In genomic region chr15:48332642-48333034, GRCh38 we compare ENCODE assay signal across 8 cellular contexts. TPM values are rescaled to one million over a fixed set of nuclear protein-coding genes. Genes with fewer than 3 reads are reported as not detected.
DNase-seq lines count a peak whose midpoint lies in the region; ATAC-seq, FAIRE-seq and TF ChIP-seq lines count a peak whose summit lies in the region.

No MANE protein-coding gene starts in this region.

- H3K9me3 ChIP-seq in ectodermal cell (ENCODE audit: control insufficient read depth, low read length), result no peaks in the 10 kb centered on the region

- H3K4me3 ChIP-seq in GM12864 (ENCODE audit: low read depth, low read length), result peak overlapping the region; percentile 99
- peak overlapping the region; percentile 88 for H3K4me3 ChIP-seq in ectodermal cell (ENCODE audit: insufficient read depth, low read depth, low read length)

- TF ChIP-seq POLR2A in GM12891 (IDR thresholded peaks at IDR 0.05; ENCODE audit: low read depth, low read length), result no peak

- no peak for TF ChIP-seq CTCF in GM12864 (IDR thresholded peaks at IDR 0.05; ENCODE audit: low read depth, low read length, missing control alignments)

- ATAC-seq in left lobe of liver, result no peak

- FAIRE-seq in GM12891 (lab: Jason Lieb, UNC), result no peak

- peaks cover 3% of the 10 kb centered on the region for H3K4me1 ChIP-seq in ectodermal cell (ENCODE audit: control insufficient read depth, insufficient read depth, low read length)

- peaks cover 11% of the 10 kb centered on the region for H3K36me3 ChIP-seq in ectodermal cell (ENCODE audit: control insufficient read depth, insufficient read depth, low read length)

- 10 to 14% methylated on average over 9 of the region's 9 CpGs for WGBS in ectodermal cell, 2 experiments

- DNase-seq in GM12864 (ENCODE audit: low read depth), result no peak
- peak; percentile 47 for DNase-seq in OCI-M1 (lab: John Stamatoyannopoulos, UW)
- peak; percentile 22 for DNase-seq in retina
- DNase-seq in GM12891 (ENCODE audit: insufficient read length, low spot score), result no peak
- no peak for DNase-seq in activated CD4-positive, CD25-positive, alpha-beta regulatory T cell (lab: John Stamatoyannopoulos, UW)
- DNase-seq in left lobe of liver (ENCODE audit: low spot score), result no peak
- no peak for DNase-seq in NCI-H187 (lab: John Stamatoyannopoulos, UW)

- H3K27me3 ChIP-seq in ectodermal cell (ENCODE audit: control insufficient read depth, insufficient read depth, low read length, poor library complexity, severe bottlenecking), result no peaks in the 10 kb centered on the region

- no peak overlapping the region for H3K27ac ChIP-seq in ectodermal cell (ENCODE audit: insufficient read depth, low read depth, low read length, poor library complexity, severe bottlenecking)

TF ChIP-seq in GM12891, 5 proteins besides CTCF, POLR2A, EP300 and RAD21:
- TF ChIP-seq PAX5 (IDR thresholded peaks at IDR 0.05; ENCODE audit: insufficient read depth, low read length, severe bottlenecking), result no peak

RNA-seq across cellular contexts. Expression of gene DUT, which starts 1.4 kb away (rescaled TPM):
- polyA plus RNA-seq in ectodermal cell (2013, experiment 1 of 4), result 130 TPM
- polyA plus RNA-seq in ectodermal cell (2013, experiment 2 of 4), result 124 TPM
- polyA plus RNA-seq in ectodermal cell (2013, experiment 3 of 4), result 102 TPM
- 102 TPM for polyA plus RNA-seq in ectodermal cell (2013, experiment 4 of 4)
- polyA plus RNA-seq in GM12891 (2012; ENCODE audit: low read depth, missing spikeins), result 147 TPM
- 31.0 TPM for total RNA-seq in left lobe of liver

Comparison
In these comparisons a context has a peak if more than half of its experiments do, and no peak if none do; other contexts are left out.
1. DNase-seq: peak in OCI-M1 (single experiment) and retina (single experiment); none in GM12864 (single experiment), GM12891 (single experiment), activated CD4-positive, CD25-positive, alpha-beta regulatory T cell (0 of 4), left lobe of liver (single experiment) and NCI-H187 (0 of 2).